In genomic region chr11:63904743-63905142, GRCh38 we compare ENCODE assay signal across 1 cellular context.
TF ChIP-seq lines count a peak whose summit lies in the region.

No MANE protein-coding gene starts in this region.

TF ChIP-seq in HepG2, 621 proteins besides CTCF, POLR2A, EP300 and RAD21:
- TF ChIP-seq ZNF800 (CRISPR knock-in tag; IDR thresholded peaks at IDR 0.05), result no peak
- peak; percentile 30 for TF ChIP-seq AGO2 (optimal IDR thresholded peaks at IDR 0.05; ENCODE audit: low read depth, low read length)
- no peak for TF ChIP-seq ZNF232 (CRISPR knock-in tag; IDR thresholded peaks at IDR 0.05; ENCODE audit: borderline replicate concordance)
